Comparison of ENCODE assay signal across 8 cellular contexts in the genomic region with DNA sequence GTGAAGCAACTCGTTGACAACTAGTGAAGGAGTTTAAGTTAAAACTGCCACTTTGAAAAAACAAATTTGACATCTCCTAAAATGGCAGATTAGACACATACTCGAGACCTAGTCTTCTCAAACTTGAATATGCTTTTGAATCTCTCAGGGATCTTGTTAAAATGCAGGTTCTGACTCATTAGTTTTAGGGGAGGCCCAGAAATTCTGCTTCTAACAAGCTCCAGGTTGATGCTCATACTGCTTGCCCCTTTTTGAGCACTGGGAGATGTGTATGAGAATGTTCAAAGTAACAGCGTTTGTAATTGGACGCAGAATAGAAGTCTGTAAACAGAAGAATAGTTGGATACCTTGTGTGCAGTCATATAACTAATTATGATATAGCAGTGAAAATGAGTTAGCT. TPM values are rescaled to one million over a fixed set of nuclear protein-coding genes. Genes with fewer than 3 reads are reported as not detected.
A peak's percentile ranks its signal among the peaks of the same experiment; 100 is the strongest.
DNase-seq lines count a peak whose midpoint lies in the region; ATAC-seq and TF ChIP-seq lines count a peak whose summit lies in the region.

No MANE protein-coding gene starts in this region.

- H3K27me3 ChIP-seq in DND-41 (ENCODE audit: insufficient read depth, low read length, poor library complexity) (no peaks in the 10 kb centered on the region), colonic mucosa (no peaks in the 10 kb centered on the region), neural cell (ENCODE audit: insufficient read depth, low read depth, low read length) (no peaks in the 10 kb centered on the region), uterus (no peaks in the 10 kb centered on the region)

- H3K27ac ChIP-seq in DND-41 (ENCODE audit: low read length) (peak overlapping the region; percentile 43), colonic mucosa (no peak overlapping the region), neural cell (ENCODE audit: low read length) (no peak overlapping the region), uterus (no peak overlapping the region)

- no peak for TF ChIP-seq RAD21 in neural cell (conservative IDR thresholded peaks at IDR 0.05)

- no peak for TF ChIP-seq POLR2A in uterus (IDR thresholded peaks at IDR 0.05)

- DNase-seq in DND-41: no peak
- DNase-seq in LNCaP clone FGC (ENCODE audit: low read depth): no peak
- no peak for DNase-seq in colonic mucosa
- no peak for DNase-seq in uterus
- DNase-seq in DMS114 treated with DMSO at 0.1 percent for 48 hours (lab: John Stamatoyannopoulos, UW; ENCODE audit: unreplicated experiment): no peak
- no peak for DNase-seq in DMS79 treated with DMSO at 0.1 percent for 48 hours (lab: John Stamatoyannopoulos, UW)
- no peak for DNase-seq in HT-29 (ENCODE audit: low spot score)

- peaks cover 3% of the 10 kb centered on the region for H3F3A ChIP-seq in neural cell (ENCODE audit: insufficient read depth, low read length, poor library complexity, severe bottlenecking)

- H4K20me1 ChIP-seq in DND-41 (ENCODE audit: insufficient read depth, low read length) (peaks cover 17% of the 10 kb centered on the region), neural cell (ENCODE audit: insufficient read depth) (no peaks in the 10 kb centered on the region)

- no peak for ATAC-seq in DND-41 (ENCODE audit: insufficient read depth, low read depth)

- H3K4me2 ChIP-seq in DND-41 (ENCODE audit: insufficient read depth, low read length): peak overlapping the region; percentile 63
- H3K4me2 ChIP-seq in neural cell (ENCODE audit: low read length): peak overlapping the region; percentile 97

- H2AFZ ChIP-seq in DND-41 (ENCODE audit: low read depth, low read length) (no peak overlapping the region), neural cell (ENCODE audit: low read depth, low read length) (no peak overlapping the region)

- H3K9ac ChIP-seq in DND-41 (ENCODE audit: low read depth, low read length): peak overlapping the region; percentile 94
- no peak overlapping the region for H3K9ac ChIP-seq in colonic mucosa (ENCODE audit: low read depth in 2 of 2, low read length in 2 of 2)
- H3K9ac ChIP-seq in neural cell (ENCODE audit: low read length): no peak overlapping the region

- H3K4me1 ChIP-seq in DND-41 (ENCODE audit: insufficient read depth, low read length): peaks cover 55% of the 10 kb centered on the region
- no peaks in the 10 kb centered on the region for H3K4me1 ChIP-seq in colonic mucosa
- H3K4me1 ChIP-seq in uterus: peaks cover 7 to 8% of the 10 kb centered on the region in 2 donors

- TF ChIP-seq EP300 in neural cell (conservative IDR thresholded peaks at IDR 0.05; ENCODE audit: poor library complexity, severe bottlenecking): no peak

- H3K4me3 ChIP-seq in DND-41 (ENCODE audit: low read depth in 1 of 2, low read length in 2 of 2) (peak overlapping the region; percentile 92 to 99; a peak in 3 of 4 replicates), LNCaP clone FGC (ENCODE audit: low read depth, low read length) (peak overlapping the region; percentile 84), colonic mucosa (peak overlapping the region; percentile 73), neural cell (ENCODE audit: low read length) (peak overlapping the region; percentile 91), uterus (peak overlapping the region in 1 of 2 donors; percentile 92)

- H3K9me3 ChIP-seq in DND-41 (ENCODE audit: insufficient read depth, low read length, severe bottlenecking) (no peaks in the 10 kb centered on the region), colonic mucosa (no peaks in the 10 kb centered on the region), neural cell (ENCODE audit: low read length) (no peaks in the 10 kb centered on the region), uterus (no peaks in the 10 kb centered on the region)

- intact Hi-C loops in colonic mucosa (cut with DNase I): no loop called here
- intact Hi-C loops in uterus (cut with DNase I; ENCODE audit: low total_unique reads): no loop called here

- H3K36me3 ChIP-seq in DND-41 (ENCODE audit: insufficient read depth, low read length) (peaks cover 36% of the 10 kb centered on the region), colonic mucosa (peaks cover 14% of the 10 kb centered on the region), neural cell (ENCODE audit: insufficient read depth, low read length) (peaks cover 5% of the 10 kb centered on the region), uterus (no peaks in the 10 kb centered on the region)

- peaks cover 97% of the 10 kb centered on the region for H3K79me2 ChIP-seq in DND-41 (ENCODE audit: insufficient read depth, low read length)
- peaks cover 72% of the 10 kb centered on the region for H3K79me2 ChIP-seq in neural cell (replicated peaks; ENCODE audit: insufficient read depth, low read length)

- no peak for TF ChIP-seq CTCF in DND-41 (IDR thresholded peaks at IDR 0.05; ENCODE audit: borderline replicate concordance, extremely low read depth, low read length, poor library complexity, severe bottlenecking)
- no peak for TF ChIP-seq CTCF in LNCaP clone FGC (IDR thresholded peaks at IDR 0.05; ENCODE audit: control insufficient read depth, extremely low read depth, insufficient read depth)
- TF ChIP-seq CTCF in colonic mucosa (IDR thresholded peaks at IDR 0.05): no peak
- no peak for TF ChIP-seq CTCF in neural cell (IDR thresholded peaks at IDR 0.05; ENCODE audit: poor library complexity, severe bottlenecking)
- no peak for TF ChIP-seq CTCF in uterus (IDR thresholded peaks at IDR 0.05)

- no peaks in the 10 kb centered on the region for H3K9me2 ChIP-seq in neural cell (ENCODE audit: insufficient read depth, low read length)

TF ChIP-seq in neural cell, 6 proteins besides CTCF, POLR2A, EP300 and RAD21:
- TF ChIP-seq POLR2AphosphoS5 (IDR thresholded peaks at IDR 0.05) (no peak), MXI1 (conservative IDR thresholded peaks at IDR 0.05; ENCODE audit: poor library complexity, severe bottlenecking) (no peak), SMC3 (conservative IDR thresholded peaks at IDR 0.05; ENCODE audit: poor library complexity) (no peak), TAF1 (IDR thresholded peaks at IDR 0.05; ENCODE audit: low read depth) (no peak), EZH2 (IDR thresholded peaks at IDR 0.05; ENCODE audit: borderline replicate concordance, insufficient read depth, low read length, poor library complexity, severe bottlenecking) (no peak)
- TF ChIP-seq, protein P1, sequence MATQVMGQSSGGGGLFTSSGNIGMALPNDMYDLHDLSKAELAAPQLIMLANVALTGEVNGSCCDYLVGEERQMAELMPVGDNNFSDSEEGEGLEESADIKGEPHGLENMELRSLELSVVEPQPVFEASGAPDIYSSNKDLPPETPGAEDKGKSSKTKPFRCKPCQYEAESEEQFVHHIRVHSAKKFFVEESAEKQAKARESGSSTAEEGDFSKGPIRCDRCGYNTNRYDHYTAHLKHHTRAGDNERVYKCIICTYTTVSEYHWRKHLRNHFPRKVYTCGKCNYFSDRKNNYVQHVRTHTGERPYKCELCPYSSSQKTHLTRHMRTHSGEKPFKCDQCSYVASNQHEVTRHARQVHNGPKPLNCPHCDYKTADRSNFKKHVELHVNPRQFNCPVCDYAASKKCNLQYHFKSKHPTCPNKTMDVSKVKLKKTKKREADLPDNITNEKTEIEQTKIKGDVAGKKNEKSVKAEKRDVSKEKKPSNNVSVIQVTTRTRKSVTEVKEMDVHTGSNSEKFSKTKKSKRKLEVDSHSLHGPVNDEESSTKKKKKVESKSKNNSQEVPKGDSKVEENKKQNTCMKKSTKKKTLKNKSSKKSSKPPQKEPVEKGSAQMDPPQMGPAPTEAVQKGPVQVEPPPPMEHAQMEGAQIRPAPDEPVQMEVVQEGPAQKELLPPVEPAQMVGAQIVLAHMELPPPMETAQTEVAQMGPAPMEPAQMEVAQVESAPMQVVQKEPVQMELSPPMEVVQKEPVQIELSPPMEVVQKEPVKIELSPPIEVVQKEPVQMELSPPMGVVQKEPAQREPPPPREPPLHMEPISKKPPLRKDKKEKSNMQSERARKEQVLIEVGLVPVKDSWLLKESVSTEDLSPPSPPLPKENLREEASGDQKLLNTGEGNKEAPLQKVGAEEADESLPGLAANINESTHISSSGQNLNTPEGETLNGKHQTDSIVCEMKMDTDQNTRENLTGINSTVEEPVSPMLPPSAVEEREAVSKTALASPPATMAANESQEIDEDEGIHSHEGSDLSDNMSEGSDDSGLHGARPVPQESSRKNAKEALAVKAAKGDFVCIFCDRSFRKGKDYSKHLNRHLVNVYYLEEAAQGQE (IDR thresholded peaks at IDR 0.05; ENCODE audit: borderline replicate concordance): no peak

RNA-seq across cellular contexts. Expression of a gene that starts 1.6 kb away (rescaled TPM):
- total RNA-seq in colonic mucosa (10 to 100 TPM; 19.2 to 24.7 TPM), uterus (10 to 100 TPM in 3 of 4 donors, 1 to 10 TPM in 1; 6.9 to 60.2 (median 19.0) TPM)
- 26.5 and 34.2 TPM in 2 replicates for polyA plus RNA-seq in neural cell
- polyA minus RNA-seq in neural cell: 93.0 and 96.4 TPM in 2 replicates
- total RNA-seq in HT-29 (2014; rRNA removed; shearing (Covaris generic)): 3.1 and 3.3 TPM in 2 replicates
